16 cellular contexts compared by ENCODE assay signal in genomic region chr1:68796888-68797287, GRCh38.
DNase-seq lines count a peak whose midpoint lies in the region; ATAC-seq and TF ChIP-seq lines count a peak whose summit lies in the region.
"Had no signal": no experiment of that assay in that cellular context is flagged by ENCODE, and none has a peak within 500 bp of the region (broad histone marks: within the 10 kb centered on the region; RNA-seq: fewer than 3 reads in every experiment).

No MANE protein-coding gene starts in this region.

- H3K9ac ChIP-seq in subcutaneous abdominal adipose tissue (ENCODE audit: low read length in 5 of 5): no peak overlapping the region
- H3K9ac ChIP-seq in mammary epithelial cell (ENCODE audit: insufficient read depth, low read length): no peak overlapping the region
- H3K9ac ChIP-seq: BLaER1 had no signal

- BruUV-seq in mammary epithelial cell (replicated peaks; lab: Mats Ljungman, UMichigan): no TSS peak

- H3K4me3 ChIP-seq in subcutaneous abdominal adipose tissue (ENCODE audit: low read depth in 1 of 5, low read length in 5 of 5) (no peak overlapping the region), heart right ventricle (no peak overlapping the region), mammary epithelial cell (replicated peaks in 1 of 3; ENCODE audit: insufficient read depth in 1 of 3, low read depth in 2 of 3, low read length in 3 of 3) (no peak overlapping the region)
- H3K4me3 ChIP-seq: BLaER1, HAP-1 had no signal

- intact Hi-C loops in heart right ventricle (cut with DNase I): no loop called here
- intact Hi-C loops in mammary epithelial cell (cut with micrococcal nuclease): no loop called here

- in situ Hi-C loops in mammary epithelial cell (cut with MboI; ENCODE audit: low sequenced_read_pairs in 2 of 2): no loop called here

- H3K9me3 ChIP-seq in subcutaneous abdominal adipose tissue (ENCODE audit: control insufficient read depth in 5 of 5, low read length in 5 of 5): no peaks in the 10 kb centered on the region
- no peaks in the 10 kb centered on the region for H3K9me3 ChIP-seq in heart right ventricle
- no peaks in the 10 kb centered on the region for H3K9me3 ChIP-seq in mammary epithelial cell (replicated peaks; ENCODE audit: insufficient read depth, low read length)
- H3K9me3 ChIP-seq: BLaER1, Caco-2, HAP-1 had no signal

- no peak overlapping the region for H3K4me2 ChIP-seq in mammary epithelial cell (ENCODE audit: insufficient read depth, low read depth, low read length)
- H3K4me2 ChIP-seq: BLaER1 had no signal

- TF ChIP-seq CTCF in heart right ventricle (IDR thresholded peaks at IDR 0.05): no peak
- TF ChIP-seq CTCF in mammary epithelial cell (conservative IDR thresholded peaks at IDR 0.05 in 1 of 2, IDR thresholded peaks at IDR 0.05 in 1 of 2; ENCODE audit: extremely low read depth in 1 of 2, insufficient read depth in 1 of 2, low read depth in 1 of 2, low read length in 2 of 2): no peak

- no peak overlapping the region for H2AFZ ChIP-seq in mammary epithelial cell (ENCODE audit: low read depth, low read length)

- DNase-seq in Ammon's horn (ENCODE audit: low spot score) (peak; percentile 21), MV-4-11 (lab: John Stamatoyannopoulos, UW) (peak; percentile 12), left lobe of liver (ENCODE audit: low spot score) (no peak), heart right ventricle (no peak), mammary epithelial cell (no peak)
- DNase-seq: Caco-2; CD4-positive, CD25-positive, alpha-beta regulatory T cell; CD8-positive, alpha-beta T cell; DMS153; DND-41; GOT3; HFFc6 had no signal

- H3K27ac ChIP-seq in subcutaneous abdominal adipose tissue (ENCODE audit: low read depth, low read length): peak overlapping the region; percentile 67
- H3K27ac ChIP-seq in heart right ventricle: no peak overlapping the region
- no peak overlapping the region for H3K27ac ChIP-seq in mammary epithelial cell (ENCODE audit: insufficient read depth, low read depth, low read length)
- H3K27ac ChIP-seq: BLaER1, C4-2B had no signal

- no peaks in the 10 kb centered on the region for H3K79me2 ChIP-seq in mammary epithelial cell (ENCODE audit: insufficient read depth, low read length)

- peaks cover 0 to 40% (median 35%) of the 10 kb centered on the region in 5 donors for H3K4me1 ChIP-seq in subcutaneous abdominal adipose tissue (ENCODE audit: control insufficient read depth in 5 of 5, insufficient read depth in 5 of 5, low read length in 5 of 5)
- H3K4me1 ChIP-seq in heart right ventricle: peaks cover 0 to 9% (median 0%) of the 10 kb centered on the region in 9 donors
- no peaks in the 10 kb centered on the region for H3K4me1 ChIP-seq in mammary epithelial cell (ENCODE audit: insufficient read depth, low read length)
- H3K4me1 ChIP-seq: BLaER1, Caco-2 had no signal

- CTCF ChIA-PET in mammary epithelial cell (lab: Charles Lee; ENCODE audit: low non-redundant PET): no interaction called here

- ATAC-seq in left lobe of liver (peak; percentile 77), heart right ventricle (no peak)
- ATAC-seq: CD8-positive, alpha-beta T cell had no signal

- no peaks in the 10 kb centered on the region for H3K36me3 ChIP-seq in subcutaneous abdominal adipose tissue (ENCODE audit: control insufficient read depth in 5 of 5, insufficient read depth in 5 of 5, low read length in 5 of 5)
- no peaks in the 10 kb centered on the region for H3K36me3 ChIP-seq in heart right ventricle
- H3K36me3 ChIP-seq in mammary epithelial cell (ENCODE audit: insufficient read depth, low read length): no peaks in the 10 kb centered on the region
- H3K36me3 ChIP-seq: BLaER1, HAP-1 had no signal

- dilution Hi-C loops in mammary epithelial cell (cut with HindIII; ENCODE audit: low sequenced_read_pairs): no loop called here

- H3K27me3 ChIP-seq in subcutaneous abdominal adipose tissue (ENCODE audit: control insufficient read depth in 5 of 5, insufficient read depth in 4 of 5, low read length in 5 of 5) (no peaks in the 10 kb centered on the region), heart right ventricle (no peaks in the 10 kb centered on the region), mammary epithelial cell (ENCODE audit: insufficient read depth, low read length) (peaks cover 3% of the 10 kb centered on the region)
- H3K27me3 ChIP-seq: BLaER1 had no signal

- H4K20me1 ChIP-seq in mammary epithelial cell (ENCODE audit: insufficient read depth, low read length): no peaks in the 10 kb centered on the region
- H4K20me1 ChIP-seq: BLaER1 had no signal

Comparison
In these comparisons a context has a peak if more than half of its experiments do, and no peak if none do; other contexts are left out.
1. DNase-seq: peak in Ammon's horn (single experiment) and MV-4-11 (single experiment); none in left lobe of liver (single experiment), heart right ventricle (0 of 2) and mammary epithelial cell (single experiment).